Comparison of ENCODE assay signal across 8 cellular contexts in the genomic region with DNA sequence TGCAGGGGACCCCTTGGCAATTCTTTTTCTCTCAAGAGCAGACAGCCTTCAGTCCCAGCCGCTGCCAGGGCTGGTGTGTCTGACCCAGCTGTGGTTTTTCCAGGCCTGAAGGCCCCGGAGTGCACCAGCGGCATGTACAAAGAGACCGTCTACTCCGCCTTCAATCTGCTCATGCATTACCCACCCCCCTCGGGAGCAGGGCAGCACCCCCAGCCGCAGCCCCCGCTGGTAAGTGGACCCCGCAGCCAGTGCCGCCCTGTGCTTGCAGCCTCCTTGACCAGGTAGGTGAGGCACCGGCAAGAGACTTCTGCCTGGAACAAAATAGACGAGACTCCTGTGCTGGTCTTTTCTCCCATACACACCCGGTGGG. TPM values are rescaled to one million over a fixed set of nuclear protein-coding genes. Genes with fewer than 3 reads are reported as not detected.
DNase-seq lines count a peak whose midpoint lies in the region; ATAC-seq, FAIRE-seq and TF ChIP-seq lines count a peak whose summit lies in the region.

No MANE protein-coding gene starts in this region.

- no peaks in the 10 kb centered on the region for H3K27me3 ChIP-seq in Caco-2 (replicated peaks; ENCODE audit: control insufficient read depth, insufficient read depth, low read length)

- peaks cover 12% of the 10 kb centered on the region for H3K4me1 ChIP-seq in Caco-2

- CTCF ChIA-PET in Caco-2 (lab: Charles Lee): interaction anchor here (1.7 kb wide), 1 partner anchor 76 kb away, joined by 10 read pairs; no protein-coding TSS in a partner anchor

- ATAC-seq in HG02623 (IDR thresholded peaks at IDR 0.05; ENCODE audit: unreplicated experiment): no peak
- ATAC-seq in GM18498 (IDR thresholded peaks at IDR 0.05; ENCODE audit: unreplicated experiment): no peak

- POLR2A ChIA-PET in Caco-2 (lab: Charles Lee): no interaction called here

- no peak for TF ChIP-seq CTCF in Caco-2 (IDR thresholded peaks at IDR 0.05; ENCODE audit: insufficient read depth in 1 of 2, low read depth in 1 of 2, low read length in 1 of 2, severe bottlenecking in 1 of 2, unreplicated experiment in 1 of 2)
- no peak for TF ChIP-seq CTCF in chondrocyte (IDR thresholded peaks at IDR 0.05)
- no peak for TF ChIP-seq CTCF in osteocyte (IDR thresholded peaks at IDR 0.05)
- TF ChIP-seq CTCF in D721Med (IDR thresholded peaks at IDR 0.05; ENCODE audit: insufficient read depth, missing control alignments): no peak

- H3K4me3 Mint-ChIP-seq in Caco-2 (ENCODE audit: unreplicated experiment) (peak overlapping the region; percentile 70), chondrocyte (ENCODE audit: unreplicated experiment) (peak overlapping the region; percentile 44), osteocyte (ENCODE audit: unreplicated experiment) (peak overlapping the region; percentile 55)

- H3K27me3 Mint-ChIP-seq in Caco-2 (ENCODE audit: insufficient read depth, unreplicated experiment): no peaks in the 10 kb centered on the region
- H3K27me3 Mint-ChIP-seq in chondrocyte (ENCODE audit: low read depth): peaks cover 10% of the 10 kb centered on the region
- H3K27me3 Mint-ChIP-seq in osteocyte (ENCODE audit: unreplicated experiment): peaks cover 20% of the 10 kb centered on the region

- peak overlapping the region; percentile 87 for H3K4me3 ChIP-seq in Caco-2 (ENCODE audit: low read depth, low read length)

- H3K4me1 Mint-ChIP-seq in Caco-2 (ENCODE audit: low read depth, unreplicated experiment) (peaks cover 6% of the 10 kb centered on the region), chondrocyte (ENCODE audit: low read depth) (peaks cover 7% of the 10 kb centered on the region), osteocyte (ENCODE audit: unreplicated experiment) (peaks cover 8% of the 10 kb centered on the region)

- BruUV-seq in Caco-2 (replicated peaks; lab: Mats Ljungman, UMichigan): no TSS peak

- H3K36me3 Mint-ChIP-seq in Caco-2 (ENCODE audit: insufficient read depth, unreplicated experiment) (peaks cover 7% of the 10 kb centered on the region), chondrocyte (ENCODE audit: low read depth) (peaks cover 2% of the 10 kb centered on the region), osteocyte (ENCODE audit: unreplicated experiment) (no peaks in the 10 kb centered on the region)

- H3K9me3 ChIP-seq in Caco-2 (no peaks in the 10 kb centered on the region), KOPT-K1 (ENCODE audit: insufficient read depth, low read length, poor library complexity, severe bottlenecking) (no peaks in the 10 kb centered on the region)

- DNase-seq in Caco-2 (no peak), chondrocyte (ENCODE audit: low spot score) (no peak), osteocyte (ENCODE audit: extremely low spot score, unreplicated experiment) (no peak), D721Med (ENCODE audit: insufficient read length, low spot score) (no peak), MV-4-11 (lab: John Stamatoyannopoulos, UW) (no peak)

- peak overlapping the region; percentile 92 for H3K27ac ChIP-seq in KOPT-K1 (ENCODE audit: low read depth, low read length, poor library complexity, severe bottlenecking)

- H3K9me3 Mint-ChIP-seq in Caco-2 (ENCODE audit: unreplicated experiment) (no peaks in the 10 kb centered on the region), chondrocyte (ENCODE audit: low read depth) (no peaks in the 10 kb centered on the region), osteocyte (ENCODE audit: unreplicated experiment) (no peaks in the 10 kb centered on the region)

- intact Hi-C loops in Caco-2 (cut with micrococcal nuclease; ENCODE audit: unreplicated experiment): loop anchor here (1.0 to 2.0 kb wide), 2 partner anchors 25 to 45 kb away; no protein-coding TSS in a partner anchor

- H3K27ac Mint-ChIP-seq in Caco-2 (ENCODE audit: unreplicated experiment) (no peak overlapping the region), chondrocyte (ENCODE audit: unreplicated experiment) (no peak overlapping the region), osteocyte (ENCODE audit: unreplicated experiment) (no peak overlapping the region)

- H3K36me3 ChIP-seq in Caco-2 (ENCODE audit: control insufficient read depth, insufficient read depth, low read length) (no peaks in the 10 kb centered on the region; the same call in 1 of the 2 replicates), KOPT-K1 (ENCODE audit: insufficient read depth, low read length) (peaks cover 54% of the 10 kb centered on the region)

- FAIRE-seq in D721Med (lab: Jason Lieb, UNC): no peak

RNA-seq across cellular contexts. Expression of a gene that starts 1.3 kb away (rescaled TPM):
- total RNA-seq in Caco-2 (2022) (36.2 and 36.5 TPM in 2 replicates), chondrocyte (0.53 to 1.2 TPM (median 0.55 TPM) in 3 replicates), osteocyte (0.57 and 0.67 TPM in 2 replicates)

Comparison
In these comparisons a context has a peak if more than half of its experiments do, and no peak if none do; other contexts are left out.
1. RNA of a gene that starts 1.3 kb away (total RNA-seq): 36.2 to 36.5 TPM in Caco-2; 0.57 to 0.67 TPM in osteocyte and 0.53 to 1.2 TPM in chondrocyte; every median in the first group is over 10 times any median in the second.
2. Peak in every context shown above with its lines, with median percentiles within 50 percentile points of each other: H3K4me3 Mint-ChIP-seq.